ENCODE assay signal across 11 cellular contexts in the genomic region with DNA sequence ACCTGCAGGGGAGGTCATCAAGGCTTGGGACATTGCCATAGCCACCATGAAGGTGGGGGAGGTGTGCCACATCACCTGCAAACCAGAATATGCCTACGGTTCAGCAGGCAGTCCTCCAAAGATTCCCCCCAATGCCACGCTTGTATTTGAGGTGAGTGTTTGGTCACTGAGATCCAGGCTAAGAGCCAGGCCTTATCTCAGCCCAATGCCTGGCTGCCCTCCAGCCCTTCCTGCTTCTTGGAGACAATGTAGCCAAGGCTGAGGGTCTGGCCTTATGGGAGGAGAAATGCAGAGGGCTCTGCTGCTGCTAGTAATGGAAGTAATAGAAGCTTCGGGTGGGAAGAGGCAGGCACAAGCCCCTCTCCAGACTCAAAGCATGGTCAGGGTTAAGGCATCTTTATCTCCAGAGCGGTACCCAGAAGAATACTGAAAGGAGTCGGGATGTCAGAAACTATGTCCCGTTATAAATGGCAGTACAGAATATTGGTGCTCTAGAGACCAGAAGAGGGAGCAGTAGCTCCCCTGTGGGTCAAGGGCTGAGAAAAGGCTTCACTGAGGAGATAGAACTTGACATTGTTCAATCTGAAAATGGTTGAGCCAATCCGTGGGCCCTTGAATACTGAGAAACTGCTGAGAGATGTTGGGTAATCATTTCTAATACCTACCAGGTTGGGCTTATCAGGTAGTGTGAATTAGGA. TPM values are rescaled to one million over a fixed set of nuclear protein-coding genes. Genes with fewer than 3 reads are reported as not detected.
A peak's percentile ranks its signal among the peaks of the same experiment; 100 is the strongest.
DNase-seq lines count a peak whose midpoint lies in the region; ATAC-seq and TF ChIP-seq lines count a peak whose summit lies in the region.
"Had no signal": no experiment of that assay in that cellular context is flagged by ENCODE, and none has a peak within 500 bp of the region (broad histone marks: within the 10 kb centered on the region; RNA-seq: fewer than 3 reads in every experiment).

No MANE protein-coding gene starts in this region.

- in situ Hi-C loops in KBM-7 (cut with MboI; ENCODE audit: low pct_unique_long_range_greater_than_20kb, low sequenced_read_pairs): no loop called here

- H3K4me1 ChIP-seq in DOHH2 (ENCODE audit: control insufficient read depth, low read length) (peaks cover 22% of the 10 kb centered on the region), NT2/D1 (ENCODE audit: insufficient read depth, insufficient read length) (peaks cover 26% of the 10 kb centered on the region)

- peaks cover 13 to 18% of the 10 kb centered on the region in 2 donors for H3K4me1 Mint-ChIP-seq in effector memory CD8-positive, alpha-beta T cell (ENCODE audit: low read depth in 2 of 2)
- peaks cover 13% of the 10 kb centered on the region for H3K4me1 Mint-ChIP-seq in nephron
- peaks cover 6% of the 10 kb centered on the region for H3K4me1 Mint-ChIP-seq in glutamatergic neuron (ENCODE audit: low read depth, unreplicated experiment)

- TF ChIP-seq CTCF in DOHH2 (IDR thresholded peaks at IDR 0.05; ENCODE audit: low read depth, low read length, poor library complexity, severe bottlenecking) (peak; percentile 8), nephron (IDR thresholded peaks at IDR 0.05; ENCODE audit: unreplicated experiment in 3 of 3) (no peak), glutamatergic neuron (IDR thresholded peaks at IDR 0.05; ENCODE audit: partially characterized antibody, unreplicated experiment) (no peak)

- H3K27ac Mint-ChIP-seq in effector memory CD8-positive, alpha-beta T cell: no peak overlapping the region
- H3K27ac Mint-ChIP-seq in nephron (no peak overlapping the region), glutamatergic neuron (ENCODE audit: unreplicated experiment) (no peak overlapping the region)
- H3K27ac Mint-ChIP-seq: neural progenitor cell had no signal

- H3K27me3 Mint-ChIP-seq in effector memory CD8-positive, alpha-beta T cell: no peaks in the 10 kb centered on the region
- H3K27me3 Mint-ChIP-seq in nephron (ENCODE audit: low read depth) (no peaks in the 10 kb centered on the region), glutamatergic neuron (ENCODE audit: unreplicated experiment) (peaks cover 6% of the 10 kb centered on the region)

- peak overlapping the region; percentile 0 for H3K9ac ChIP-seq in NT2/D1 (ENCODE audit: insufficient read length, low read depth)
- H3K9ac ChIP-seq: neural progenitor cell had no signal

- no peaks in the 10 kb centered on the region for H3K9me2 ChIP-seq in DOHH2 (replicated peaks; ENCODE audit: control insufficient read depth, low read length)

- ATAC-seq in effector memory CD8-positive, alpha-beta T cell (replicated peaks): no peak

- peaks cover 31% of the 10 kb centered on the region for H4K20me1 ChIP-seq in DOHH2 (ENCODE audit: control insufficient read depth, insufficient read depth, low read depth, low read length)

- no peaks in the 10 kb centered on the region for H3K9me3 Mint-ChIP-seq in effector memory CD8-positive, alpha-beta T cell
- H3K9me3 Mint-ChIP-seq in nephron (no peaks in the 10 kb centered on the region), glutamatergic neuron (ENCODE audit: unreplicated experiment) (peaks cover 6% of the 10 kb centered on the region)
- H3K9me3 Mint-ChIP-seq: neural progenitor cell had no signal

- peak overlapping the region; percentile 86 to 88 for H3K4me3 Mint-ChIP-seq in effector memory CD8-positive, alpha-beta T cell
- peak overlapping the region; percentile 94 to 99 (median 99) for H3K4me3 Mint-ChIP-seq in nephron
- no peak overlapping the region for H3K4me3 Mint-ChIP-seq in glutamatergic neuron (ENCODE audit: unreplicated experiment)

- H3K36me3 Mint-ChIP-seq in effector memory CD8-positive, alpha-beta T cell (ENCODE audit: insufficient read depth): peaks cover 56% of the 10 kb centered on the region
- H3K36me3 Mint-ChIP-seq in nephron (ENCODE audit: low read depth) (peaks cover 56% of the 10 kb centered on the region), glutamatergic neuron (ENCODE audit: unreplicated experiment) (no peaks in the 10 kb centered on the region)

- H3K36me3 ChIP-seq in DOHH2 (ENCODE audit: control insufficient read depth, low read length): peaks cover 71% of the 10 kb centered on the region
- peaks cover 71% of the 10 kb centered on the region for H3K36me3 ChIP-seq in NT2/D1 (ENCODE audit: insufficient read depth, insufficient read length, low read length)
- H3K36me3 ChIP-seq: neural progenitor cell had no signal

- H3K27me3 ChIP-seq in DOHH2 (ENCODE audit: control insufficient read depth, low read length) (no peaks in the 10 kb centered on the region), NT2/D1 (ENCODE audit: insufficient read depth, insufficient read length) (no peaks in the 10 kb centered on the region)

- 0 out of 2 replicates have a peak, but pooled peaks cover 4% of the 10 kb centered on the region for H3F3A ChIP-seq in DOHH2 (ENCODE audit: control insufficient read depth, insufficient read depth)

- DNase-seq in NT2/D1 (ENCODE audit: low read depth, low spot score) (no peak), DMS79 (lab: John Stamatoyannopoulos, UW) (no peak), T-helper 9 cell (no peak), KBM-7 (no peak), glutamatergic neuron (no peak)
- no peak for DNase-seq in effector memory CD8-positive, alpha-beta T cell
- DNase-seq: foreskin melanocyte, NCI-H1694 had no signal

- H3K4me3 ChIP-seq in DOHH2 (ENCODE audit: low read length): no peak overlapping the region
- H3K4me3 ChIP-seq in NT2/D1 (ENCODE audit: insufficient read length, low read depth): no peak overlapping the region
- H3K4me3 ChIP-seq: neural progenitor cell had no signal

- H3K27ac ChIP-seq in DOHH2 (ENCODE audit: low read depth, low read length): no peak overlapping the region
- H3K27ac ChIP-seq: neural progenitor cell had no signal

- H3K4me2 ChIP-seq in DOHH2 (ENCODE audit: low read length): no peak overlapping the region
- H3K4me2 ChIP-seq: neural progenitor cell had no signal

- H3K9me3 ChIP-seq in DOHH2 (ENCODE audit: control insufficient read depth, insufficient read depth, low read length) (no peaks in the 10 kb centered on the region), NT2/D1 (ENCODE audit: insufficient read depth, low read length) (no peaks in the 10 kb centered on the region)

- H3K79me2 ChIP-seq in DOHH2 (ENCODE audit: control insufficient read depth, low read length): peaks cover 50% of the 10 kb centered on the region

RNA-seq across cellular contexts. Expression of a gene that starts 3.1 kb away (rescaled TPM):
- total RNA-seq in glutamatergic neuron (ENCODE audit: unreplicated experiment): 57.5 TPM

RNA-seq across cellular contexts. Expression of a gene that starts 14.6 kb away (rescaled TPM):
- 37.4 TPM for total RNA-seq in glutamatergic neuron (ENCODE audit: unreplicated experiment)

RNA-seq across cellular contexts. Expression of a gene that starts 37.0 kb away (rescaled TPM):
- total RNA-seq in glutamatergic neuron (ENCODE audit: unreplicated experiment): not detected

RNA-seq across cellular contexts. Expression of a gene that starts 59.0 kb away (rescaled TPM):
- total RNA-seq in glutamatergic neuron (ENCODE audit: unreplicated experiment): not detected
